12 cellular contexts compared by ENCODE assay signal in genomic region chr16:27377666-27378485, GRCh38. TPM values are rescaled to one million over a fixed set of nuclear protein-coding genes. Genes with fewer than 3 reads are reported as not detected.
DNase-seq lines count a peak whose midpoint lies in the region; ATAC-seq, FAIRE-seq and TF ChIP-seq lines count a peak whose summit lies in the region.
"Had no signal": no experiment of that assay in that cellular context is flagged by ENCODE, and none has a peak within 500 bp of the region (broad histone marks: within the 10 kb centered on the region; RNA-seq: fewer than 3 reads in every experiment).

No MANE protein-coding gene starts in this region.

- no peaks in the 10 kb centered on the region for H3K27me3 ChIP-seq in endodermal cell (ENCODE audit: control insufficient read depth, insufficient read depth, low read length, poor library complexity, severe bottlenecking)
- H3K27me3 ChIP-seq: heart left ventricle had no signal

- H3K9me3 Mint-ChIP-seq in CD14-positive monocyte (peaks cover 0 to 2% (median 0%) of the 10 kb centered on the region in 7 donors), endodermal cell (peaks cover 2% of the 10 kb centered on the region), chondrocyte (ENCODE audit: low read depth) (no peaks in the 10 kb centered on the region)
- H3K9me3 Mint-ChIP-seq in T-helper 1 cell treated with Interleukin-12 subunit alpha and Interleukin-12 subunit beta and Interleukin-4 antibody, amounts not matched to agents 30 μg/mL and 1 μg/mL, for 36 hours: peaks cover 4% of the 10 kb centered on the region

- TF ChIP-seq POLR2A in GM12892 (IDR thresholded peaks at IDR 0.05; ENCODE audit: low read depth, low read length): no peak

- H3K27me3 Mint-ChIP-seq in CD14-positive monocyte (ENCODE audit: low read depth in 3 of 3) (peaks cover 0 to 7% (median 3%) of the 10 kb centered on the region in 3 donors), endodermal cell (ENCODE audit: insufficient read depth) (no peaks in the 10 kb centered on the region), chondrocyte (ENCODE audit: low read depth) (no peaks in the 10 kb centered on the region)
- no peaks in the 10 kb centered on the region for H3K27me3 Mint-ChIP-seq in T-helper 1 cell treated with Interleukin-12 subunit alpha and Interleukin-12 subunit beta and Interleukin-4 antibody, amounts not matched to agents 30 μg/mL and 1 μg/mL, for 36 hours (ENCODE audit: low read depth)

- H3K4me1 Mint-ChIP-seq in CD14-positive monocyte (peaks cover 36% of the 10 kb centered on the region), endodermal cell (no peaks in the 10 kb centered on the region), chondrocyte (ENCODE audit: low read depth) (peaks cover 4% of the 10 kb centered on the region)
- H3K4me1 Mint-ChIP-seq in T-helper 1 cell treated with Interleukin-12 subunit alpha and Interleukin-12 subunit beta and Interleukin-4 antibody, amounts not matched to agents 30 μg/mL and 1 μg/mL, for 36 hours (ENCODE audit: low read depth): peaks cover 50% of the 10 kb centered on the region

- TF ChIP-seq CTCF in CD14-positive monocyte (IDR thresholded peaks at IDR 0.05): no peak
- TF ChIP-seq CTCF in endodermal cell (conservative IDR thresholded peaks at IDR 0.05): no peak
- no peak for TF ChIP-seq CTCF in chondrocyte (IDR thresholded peaks at IDR 0.05)

- H3K9me3 ChIP-seq in endodermal cell (ENCODE audit: control insufficient read depth, low read length): no peaks in the 10 kb centered on the region

- intact Hi-C loops in CD14-positive monocyte (cut with micrococcal nuclease): no loop called here

- H3K36me3 Mint-ChIP-seq in CD14-positive monocyte: no peaks in the 10 kb centered on the region
- peaks cover 9% of the 10 kb centered on the region for H3K36me3 Mint-ChIP-seq in T-helper 1 cell treated with Interleukin-12 subunit alpha and Interleukin-12 subunit beta and Interleukin-4 antibody, amounts not matched to agents 30 μg/mL and 1 μg/mL, for 36 hours (ENCODE audit: low read depth)
- no peaks in the 10 kb centered on the region for H3K36me3 Mint-ChIP-seq in endodermal cell (ENCODE audit: low read depth)
- no peaks in the 10 kb centered on the region for H3K36me3 Mint-ChIP-seq in chondrocyte (ENCODE audit: low read depth)

- DNase-seq in CD14-positive monocyte (ENCODE audit: low spot score) (no peak), GM12892 (ENCODE audit: insufficient read length) (no peak), endodermal cell (peak; percentile 24), chondrocyte (ENCODE audit: low spot score) (no peak), hepatic stellate cell (ENCODE audit: low spot score) (no peak), ureter (ENCODE audit: low spot score) (no peak)
- DNase-seq: NCI-H2029 treated with DMSO at 0.1 percent for 48 hours had no signal

- no peak for ATAC-seq in GM21723 (IDR thresholded peaks at IDR 0.05; ENCODE audit: unreplicated experiment)
- ATAC-seq: heart left ventricle, SK-N-SH treated with all-trans-retinoic acid at 6 μM for 48 hours had no signal

- WGBS in endodermal cell (ENCODE audit: insufficient coverage in 1 of 2, insufficient read length in 1 of 2), 2 experiments: 62 to 67% methylated on average over 3 to 4 of the region's 4 CpGs

- H3K9ac ChIP-seq in endodermal cell (ENCODE audit: extremely low read depth, low read length, poor library complexity, severe bottlenecking): no peak overlapping the region

- H3K27ac Mint-ChIP-seq in CD14-positive monocyte (peak overlapping the region in 4 of 7 donors; percentile 29 to 81 (median 49)), endodermal cell (no peak overlapping the region), chondrocyte (ENCODE audit: unreplicated experiment) (no peak overlapping the region)
- peak overlapping the region; percentile 98 for H3K27ac Mint-ChIP-seq in T-helper 1 cell treated with Interleukin-12 subunit alpha and Interleukin-12 subunit beta and Interleukin-4 antibody, amounts not matched to agents 30 μg/mL and 1 μg/mL, for 36 hours

- H3K4me3 Mint-ChIP-seq in CD14-positive monocyte (no peak overlapping the region), endodermal cell (no peak overlapping the region), chondrocyte (ENCODE audit: unreplicated experiment) (no peak overlapping the region)
- peak overlapping the region; percentile 72 for H3K4me3 Mint-ChIP-seq in T-helper 1 cell treated with Interleukin-12 subunit alpha and Interleukin-12 subunit beta and Interleukin-4 antibody, amounts not matched to agents 30 μg/mL and 1 μg/mL, for 36 hours

- peak; percentile 95 for FAIRE-seq in GM12892 (lab: Jason Lieb, UNC)

- H3K36me3 ChIP-seq in endodermal cell (ENCODE audit: control insufficient read depth, insufficient read depth, low read length): no peaks in the 10 kb centered on the region
- H3K36me3 ChIP-seq: heart left ventricle had no signal

- H3K4me1 ChIP-seq in endodermal cell (ENCODE audit: control insufficient read depth, insufficient read depth, low read length): no peaks in the 10 kb centered on the region

- no peak overlapping the region for H3K27ac ChIP-seq in endodermal cell (ENCODE audit: low read depth, low read length)
- H3K27ac ChIP-seq: C4-2B had no signal

- no peak overlapping the region for H3K4me3 ChIP-seq in endodermal cell (ENCODE audit: low read length)
- H3K4me3 ChIP-seq: heart left ventricle had no signal

RNA-seq across cellular contexts. Expression of gene IL21R, which starts 24.1 kb away (rescaled TPM):
- 1 to 10 TPM; 1.0 to 1.7 TPM for polyA plus RNA-seq in CD14-positive monocyte
- 31.5 TPM for polyA plus RNA-seq in GM12892 (2012; ENCODE audit: missing spikeins)
- total RNA-seq in endodermal cell (under 1 TPM in 1 of 2 donors, not detected in 1; 0.18 TPM), chondrocyte (2.1 to 11.3 TPM (median 2.2 TPM) in 3 replicates), ureter (0.60 TPM)
- 0.57 TPM for polyA plus RNA-seq in endodermal cell (2013, experiment 1 of 2)
- polyA plus RNA-seq in endodermal cell (2013, experiment 2 of 2): 0.17 TPM

Comparison
In these comparisons a context has a peak if more than half of its experiments do, and no peak if none do; other contexts are left out.
1. H3K27ac Mint-ChIP-seq: peak in CD14-positive monocyte (4 of 7) and T-helper 1 cell treated with Interleukin-12 subunit alpha and Interleukin-12 subunit beta and Interleukin-4 antibody, amounts not matched to agents 30 μg/mL and 1 μg/mL, for 36 hours (single experiment); none in endodermal cell (single experiment) and chondrocyte (single experiment).